ENCODE assay signal across 1 cellular context in genomic region chr2:42048318-42049251, GRCh38.
TF ChIP-seq lines count a peak whose summit lies in the region.

No MANE protein-coding gene starts in this region.

TF ChIP-seq in H1, 55 proteins besides CTCF, POLR2A, EP300 and RAD21 (continued from another document):
- no peak for TF ChIP-seq ZNF274 (IDR thresholded peaks at IDR 0.05; ENCODE audit: borderline replicate concordance, extremely low read depth, low read length)
- TF ChIP-seq BACH1 (IDR thresholded peaks at IDR 0.05; ENCODE audit: low read length), result no peak
- TF ChIP-seq EGR1 (IDR thresholded peaks at IDR 0.05; ENCODE audit: borderline replicate concordance, low read depth, low read length), result no peak
- TF ChIP-seq RFX5 (IDR thresholded peaks at IDR 0.05; ENCODE audit: borderline replicate concordance, low read depth, low read length), result no peak
- TF ChIP-seq E2F6 (IDR thresholded peaks at IDR 0.05), result no peak
- no peak for TF ChIP-seq BRCA1 (IDR thresholded peaks at IDR 0.05; ENCODE audit: low read depth, low read length)
- no peak for TF ChIP-seq SAP30 (IDR thresholded peaks at IDR 0.05; ENCODE audit: insufficient read depth, insufficient replicate concordance, low read length)
- no peak for TF ChIP-seq CHD7 (IDR thresholded peaks at IDR 0.05; ENCODE audit: insufficient replicate concordance, low read length)
- TF ChIP-seq CHD1 (IDR thresholded peaks at IDR 0.05; ENCODE audit: low read depth, low read length), result no peak; the same call in 1 of the 2 replicates
- no peak for TF ChIP-seq CHD2 (IDR thresholded peaks at IDR 0.05; ENCODE audit: low read length)
- TF ChIP-seq KDM4A (IDR thresholded peaks at IDR 0.05; ENCODE audit: low read depth, low read length, severe bottlenecking), result peak; percentile 35
- no peak for TF ChIP-seq KDM1A (IDR thresholded peaks at IDR 0.05; ENCODE audit: borderline replicate concordance, low read length)
- TF ChIP-seq RBBP5 (IDR thresholded peaks at IDR 0.05; ENCODE audit: borderline replicate concordance, low read depth, low read length), result no peak
- no peak for TF ChIP-seq GABPA (IDR thresholded peaks at IDR 0.05; ENCODE audit: borderline replicate concordance, insufficient read depth, low read length)
- peak in 1 of 2 experiments; percentile 37; a peak in 1 of 4 replicates for TF ChIP-seq HDAC2 (IDR thresholded peaks at IDR 0.05; ENCODE audit: borderline replicate concordance in 1 of 2, low read depth in 2 of 2, low read length in 2 of 2)
- TF ChIP-seq KDM5A (IDR thresholded peaks at IDR 0.05; ENCODE audit: low read length), result no peak
- TF ChIP-seq NANOG (IDR thresholded peaks at IDR 0.05; ENCODE audit: insufficient read depth, low read depth, low read length, poor library complexity, severe bottlenecking), result no peak
- TF ChIP-seq POLR2AphosphoS5 (IDR thresholded peaks at IDR 0.05; ENCODE audit: low read depth, low read length), result no peak
- no peak for TF ChIP-seq TAF7 (optimal IDR thresholded peaks at IDR 0.05; ENCODE audit: borderline replicate concordance, low read depth, low read length)
- no peak for TF ChIP-seq GTF2F1 (IDR thresholded peaks at IDR 0.05; ENCODE audit: borderline replicate concordance, low read depth, low read length)
- no peak for TF ChIP-seq POU5F1 (IDR thresholded peaks at IDR 0.05; ENCODE audit: low read depth, low read length)
- peak; percentile 42; the same call in 1 of the 2 replicates for TF ChIP-seq SUZ12 (IDR thresholded peaks at IDR 0.05; ENCODE audit: low read length)
- no peak for TF ChIP-seq SP4 (IDR thresholded peaks at IDR 0.05; ENCODE audit: low read length)
- TF ChIP-seq EZH2 (IDR thresholded peaks at IDR 0.05; ENCODE audit: low read depth, low read length, severe bottlenecking), result no peak
- TF ChIP-seq SIN3A (conservative IDR thresholded peaks at IDR 0.05 in 1 of 2, IDR thresholded peaks at IDR 0.05 in 1 of 2; ENCODE audit: low read depth in 1 of 2, low read length in 2 of 2), result no peak
- TF ChIP-seq CTBP2 (IDR thresholded peaks at IDR 0.05; ENCODE audit: borderline replicate concordance, insufficient read depth, insufficient read length, low read length), result no peak
- no peak for TF ChIP-seq SP2 (IDR thresholded peaks at IDR 0.05; ENCODE audit: low read length)
- no peak for TF ChIP-seq RXRA (IDR thresholded peaks at IDR 0.05; ENCODE audit: insufficient read depth, low read depth, low read length)
- no peak for TF ChIP-seq CBX8 (IDR thresholded peaks at IDR 0.05; ENCODE audit: borderline replicate concordance, low read depth, low read length)
- TF ChIP-seq MAX (IDR thresholded peaks at IDR 0.05), result peak; percentile 41; the same call in 1 of the 2 replicates
- no peak for TF ChIP-seq CBX5 (IDR thresholded peaks at IDR 0.05; ENCODE audit: low read depth, low read length)
- peak; percentile 27; the same call in 1 of the 2 replicates for TF ChIP-seq PHF8 (conservative IDR thresholded peaks at IDR 0.05; ENCODE audit: low read depth, low read length)
- no peak for TF ChIP-seq NRF1 (IDR thresholded peaks at IDR 0.05; ENCODE audit: low read depth, low read length)
- no peak for TF ChIP-seq SP1 (IDR thresholded peaks at IDR 0.05; ENCODE audit: low read depth, low read length)
- no peak for TF ChIP-seq SIRT6 (IDR thresholded peaks at IDR 0.05; ENCODE audit: low read length)
- TF ChIP-seq FOSL1 (IDR thresholded peaks at IDR 0.05; ENCODE audit: insufficient read depth, low read depth, low read length), result no peak
- no peak for TF ChIP-seq SIX5 (IDR thresholded peaks at IDR 0.05; ENCODE audit: low read depth, low read length)
- no peak for TF ChIP-seq ATF3 (IDR thresholded peaks at IDR 0.05; ENCODE audit: insufficient read depth, low read depth, low read length)
- TF ChIP-seq USF2 (IDR thresholded peaks at IDR 0.05; ENCODE audit: low read length), result no peak
TF ChIP-seq in H1: peak in this region for 6.
